Comparison of ENCODE assay signal across 1 cellular context in genomic region chr6:44053106-44053756, GRCh38.
TF ChIP-seq lines count a peak whose summit lies in the region.

No MANE protein-coding gene starts in this region.

TF ChIP-seq in HepG2, 621 proteins besides CTCF, POLR2A, EP300 and RAD21 (continued from another document):
- TF ChIP-seq ARID5B (CRISPR knock-in tag; IDR thresholded peaks at IDR 0.05) (no peak), ZNF33B (CRISPR knock-in tag; IDR thresholded peaks at IDR 0.05) (no peak), NCOA1 (CRISPR knock-in tag; IDR thresholded peaks at IDR 0.05) (no peak), KAT2B (IDR thresholded peaks at IDR 0.05; ENCODE audit: borderline replicate concordance, low read depth, low read length) (no peak), HOMEZ (CRISPR knock-in tag; IDR thresholded peaks at IDR 0.05; ENCODE audit: low read depth) (0 out of 2 replicates have a peak, but pooled peaks have one; percentile 12), WIZ (CRISPR knock-in tag; IDR thresholded peaks at IDR 0.05) (0 out of 2 replicates have a peak, but pooled peaks have one; percentile 55), RNF219 (CRISPR knock-in tag; IDR thresholded peaks at IDR 0.05) (no peak), ZNF781 (CRISPR knock-in tag; IDR thresholded peaks at IDR 0.05; ENCODE audit: borderline replicate concordance, not compliant biosample characterization) (no peak), ZNF749 (CRISPR knock-in tag; IDR thresholded peaks at IDR 0.05; ENCODE audit: borderline replicate concordance) (0 out of 2 replicates have a peak, but pooled peaks have one; percentile 52), NONO (IDR thresholded peaks at IDR 0.05) (no peak), NONO (CRISPR knock-in tag; conservative IDR thresholded peaks at IDR 0.05) (no peak), ZHX1 (CRISPR knock-in tag; IDR thresholded peaks at IDR 0.05; ENCODE audit: low read depth) (no peak), ZNF260 (CRISPR knock-in tag; IDR thresholded peaks at IDR 0.05; ENCODE audit: borderline replicate concordance, low read depth) (no peak), ZNF562 (CRISPR knock-in tag; IDR thresholded peaks at IDR 0.05; ENCODE audit: borderline replicate concordance) (no peak), TEAD3 (CRISPR knock-in tag; optimal IDR thresholded peaks at IDR 0.05; ENCODE audit: borderline replicate concordance) (peak; percentile 5), PAF1 (CRISPR knock-in tag; IDR thresholded peaks at IDR 0.05) (no peak), KDM5A (IDR thresholded peaks at IDR 0.05; ENCODE audit: borderline replicate concordance, low read length) (no peak), ZNF281 (CRISPR knock-in tag; IDR thresholded peaks at IDR 0.05; ENCODE audit: borderline replicate concordance) (no peak), ATF1 (CRISPR knock-in tag; IDR thresholded peaks at IDR 0.05) (no peak), ZBTB3 (CRISPR knock-in tag; IDR thresholded peaks at IDR 0.05; ENCODE audit: borderline replicate concordance, low read depth) (no peak)
